ENCODE assay signal across 12 cellular contexts in the genomic region with DNA sequence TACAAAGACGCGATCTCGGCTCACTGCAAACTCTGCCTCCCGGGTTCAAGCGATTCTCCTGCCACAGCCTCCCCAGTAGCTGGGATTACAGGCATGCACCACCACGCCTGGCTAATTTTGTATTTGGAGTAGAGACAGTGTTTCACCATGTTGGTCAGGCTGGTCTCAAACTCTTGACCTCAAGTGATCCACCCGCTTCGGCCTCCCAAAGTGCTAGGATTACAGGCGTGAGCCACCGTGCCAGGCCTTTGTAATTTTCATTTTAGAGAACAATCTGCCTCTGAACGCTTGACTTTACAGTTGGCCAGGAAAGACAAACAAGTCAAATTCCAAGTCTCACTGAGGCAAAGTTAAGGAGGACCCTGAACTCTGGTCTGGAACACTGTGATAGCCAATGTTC. TPM values are rescaled to one million over a fixed set of nuclear protein-coding genes. Genes with fewer than 3 reads are reported as not detected.
DNase-seq lines count a peak whose midpoint lies in the region; ATAC-seq, FAIRE-seq and TF ChIP-seq lines count a peak whose summit lies in the region.
"Not testable (repeated sequence)": the region's sequence is repeated elsewhere in the genome, so short reads cannot be mapped to it uniquely, and the experiment has no call there.
"Had no signal": no experiment of that assay in that cellular context is flagged by ENCODE, and none has a peak within 500 bp of the region (broad histone marks: within the 10 kb centered on the region; RNA-seq: fewer than 3 reads in every experiment).

No MANE protein-coding gene starts in this region.

- POLR2A ChIA-PET in HepG2 (lab: Yijun Ruan, JAX), result interaction anchor here (0.8 to 1.3 kb wide), 2 partner anchors 12 to 21 kb away, joined by 3 to 6 read pairs; no protein-coding TSS in a partner anchor

- TF ChIP-seq POLR2A in HepG2 (IDR thresholded peaks at IDR 0.05; ENCODE audit: insufficient read depth in 1 of 2, low read depth in 2 of 2, low read length in 2 of 2); tibial nerve (IDR thresholded peaks at IDR 0.05): not testable (repeated sequence)

- not testable (repeated sequence) for H3K4me3 ChIP-seq in HepG2 (replicated peaks in 1 of 3; ENCODE audit: insufficient read depth in 1 of 3, low read depth in 2 of 3, low read length in 3 of 3); tibial nerve; upper lobe of right lung

- H3K36me3 ChIP-seq in HepG2 (replicated peaks in 1 of 2; ENCODE audit: control insufficient read depth in 1 of 2, insufficient read depth in 2 of 2, low read length in 2 of 2); tibial nerve; upper lobe of right lung: not testable (repeated sequence)

- intact Hi-C loops in cardiac septum (cut with DNase I) (loop anchor here (5.0 kb wide), 2 partner anchors 174 to 459 kb away; a partner anchor contains a TSS), HepG2 (cut with micrococcal nuclease; ENCODE audit: unreplicated experiment) (loop anchor here (5.0 kb wide), 2 partner anchors 174 to 654 kb away; a partner anchor contains a TSS), sciatic nerve (cut with DNase I) (loop anchor here (2.0 to 10.0 kb wide), 2 partner anchors 53 to 173 kb away; a partner anchor contains a TSS)
- intact Hi-C loops in upper lobe of right lung (cut with DNase I), result not testable (repeated sequence)

- H3K4me2 ChIP-seq in HepG2 (ENCODE audit: low read depth, low read length), result peak overlapping the region; percentile 36; the same call in 1 of the 2 replicates

- not testable (repeated sequence) for H3K27ac ChIP-seq in HepG2 (ENCODE audit: extremely low read length, insufficient read depth, low read length); upper lobe of right lung
- H3K27ac ChIP-seq in tibial nerve, result peak overlapping the region in 3 of 4 donors; percentile 6 to 80 (median 15)

- ATAC-seq in HepG2, sciatic nerve, upper lobe of right lung: not testable (repeated sequence)

- not testable (repeated sequence) for TF ChIP-seq RAD21 in HepG2 (CRISPR knock-in tag; IDR thresholded peaks at IDR 0.05)

- TF ChIP-seq CTCF in HepG2 (CRISPR knock-in tag; IDR thresholded peaks at IDR 0.05); tibial nerve (IDR thresholded peaks at IDR 0.05); upper lobe of right lung (IDR thresholded peaks at IDR 0.05): not testable (repeated sequence)

- CTCF ChIA-PET in HepG2 (lab: Yijun Ruan, JAX; ENCODE audit: low intra/inter-chr PET ratio, low total read pairs), result not testable (repeated sequence)

- H4K20me1 ChIP-seq in HepG2 (ENCODE audit: insufficient read depth, low read length), result not testable (repeated sequence)

- TF ChIP-seq EP300 in HepG2 (IDR thresholded peaks at IDR 0.05; ENCODE audit: low read depth in 2 of 2, low read length in 2 of 2); HepG2 (CRISPR knock-in tag; IDR thresholded peaks at IDR 0.05; ENCODE audit: borderline replicate concordance); tibial nerve (IDR thresholded peaks at IDR 0.05): not testable (repeated sequence)

- in situ Hi-C loops in HepG2 (cut with HindIII; ENCODE audit: extremely low pct_ligation_motif_present, low pct_unique_long_range_greater_than_20kb), result loop anchor here (10.0 to 25.0 kb wide), 2 partner anchors 174 to 467 kb away; a partner anchor contains a TSS

- not testable (repeated sequence) for H3K27me3 ChIP-seq in HepG2 (ENCODE audit: control insufficient read depth in 1 of 2, insufficient read depth in 2 of 2, low read length in 2 of 2); tibial nerve; upper lobe of right lung

- not testable (repeated sequence) for H3K9ac ChIP-seq in HepG2 (ENCODE audit: insufficient read depth, low read depth, low read length)

- 61% methylated on average over 9 of the region's 11 CpGs for WGBS in HepG2 (ENCODE audit: low lambda C conversion rate)
- WGBS in tibial nerve, 2 donors, result 73 to 85% methylated on average over 11 of the region's 11 CpGs

- DNase-seq in cardiac septum (ENCODE audit: low spot score) (peak; percentile 64), sciatic nerve (ENCODE audit: low spot score) (peak; percentile 1), upper lobe of right lung (peak; percentile 10)
- DNase-seq in HepG2 (ENCODE audit: low spot score); tibial nerve (ENCODE audit: low spot score in 2 of 2): not testable (repeated sequence)

- H3K9me3 ChIP-seq in HepG2 (ENCODE audit: low read length); tibial nerve; upper lobe of right lung: not testable (repeated sequence)

- H2AFZ ChIP-seq in HepG2 (ENCODE audit: low read length), result not testable (repeated sequence)

- not testable (repeated sequence) for FAIRE-seq in HepG2 (lab: Jason Lieb, UNC)

- not testable (repeated sequence) for H3K79me2 ChIP-seq in HepG2 (ENCODE audit: insufficient read depth, low read length)

- BruUV-seq in HepG2 (replicated peaks; lab: Mats Ljungman, UMichigan), result not testable (repeated sequence)

- H3K4me1 ChIP-seq in HepG2 (ENCODE audit: insufficient read depth, low read length) (peaks cover 51% of the 10 kb centered on the region), tibial nerve (peaks cover 0 to 63% (median 4%) of the 10 kb centered on the region in 4 donors)
- not testable (repeated sequence) for H3K4me1 ChIP-seq in upper lobe of right lung

RNA-seq across cellular contexts. Expression of a gene that starts 4.8 kb away (rescaled TPM):
- total RNA-seq in cardiac septum (0.35 TPM), HepG2 (2016; rRNA removed; fragmentation: Illumina TruSeq; extraction: Trizol) (0.18 and 0.60 TPM in 2 replicates), sciatic nerve (31.2 TPM), tibial nerve (10 to 100 TPM in 2 of 4 donors, 1 to 10 TPM in 2; 6.6 to 13.4 (median 9.9) TPM), upper lobe of right lung (0.64 TPM)
- 1.0 and 1.3 TPM in 2 replicates for total RNA-seq in HepG2 (2016; cell fraction: cytosol; rRNA removed; fragmentation: Illumina TruSeq; extraction: Trizol; ENCODE audit: low read depth)
- total RNA-seq in HepG2 (2016; cell fraction: insoluble cytoplasmic fraction; rRNA removed; fragmentation: Illumina TruSeq; extraction: Trizol), result 0.36 and 0.52 TPM in 2 replicates
- 0.45 and 0.46 TPM in 2 replicates for total RNA-seq in HepG2 (2016; cell fraction: membrane; rRNA removed; fragmentation: Illumina TruSeq; extraction: Trizol)
- 1.3 and 2.2 TPM in 2 replicates for total RNA-seq in HepG2 (2016; cell fraction: nucleus; rRNA removed; fragmentation: Illumina TruSeq; extraction: Trizol)
- 1.5 and 1.7 TPM in 2 replicates for polyA plus RNA-seq in HepG2 (2011; rRNA removed)
- polyA plus RNA-seq in HepG2 (2011; cell fraction: cytosol; rRNA removed), result 0.90 and 1.3 TPM in 2 replicates
- polyA plus RNA-seq in HepG2 (2011; cell fraction: nucleus; rRNA removed), result 5.9 and 6.6 TPM in 2 replicates
- polyA plus RNA-seq in HepG2 (2012), result 1.0 and 1.1 TPM in 2 replicates
- 0.27 and 0.43 TPM in 2 replicates for polyA plus RNA-seq in HepG2 (2016; cell fraction: cytosol; fragmentation: Illumina TruSeq; extraction: Trizol; ENCODE audit: low read depth)
- polyA plus RNA-seq in HepG2 (2016; cell fraction: insoluble cytoplasmic fraction; fragmentation: Illumina TruSeq; extraction: Trizol; ENCODE audit: low read depth), result 0.28 and 0.33 TPM in 2 replicates
- 0.42 and 0.57 TPM in 2 replicates for polyA plus RNA-seq in HepG2 (2016; cell fraction: membrane; fragmentation: Illumina TruSeq; extraction: Trizol; ENCODE audit: low read depth)
- polyA plus RNA-seq in HepG2 (2016; cell fraction: nucleus; fragmentation: Illumina TruSeq; extraction: Trizol; ENCODE audit: insufficient read depth, low read depth), result 2.9 and 3.2 TPM in 2 replicates
- 0.26 and 1.5 TPM in 2 replicates for polyA minus RNA-seq in HepG2 (2011; rRNA and poly(A)+ RNA removed; ENCODE audit: low replicate concordance)
- 2.2 and 2.5 TPM in 2 replicates for polyA minus RNA-seq in HepG2 (2011; cell fraction: cytosol; rRNA and poly(A)+ RNA removed)
- 1.2 and 1.3 TPM in 2 replicates for polyA minus RNA-seq in HepG2 (2011; cell fraction: nucleus; rRNA and poly(A)+ RNA removed)
- total RNA-seq: A172 had no signal
- polyA plus RNA-seq: CD8-positive, alpha-beta memory T cell had no signal

RNA-seq across cellular contexts. Expression of a gene that starts 30.0 kb away (rescaled TPM):
- total RNA-seq in cardiac septum, result 4.4 TPM
- total RNA-seq in HepG2 (2016; rRNA removed; fragmentation: Illumina TruSeq; extraction: Trizol), result 1.0 and 2.7 TPM in 2 replicates
- total RNA-seq in HepG2 (2016; cell fraction: cytosol; rRNA removed; fragmentation: Illumina TruSeq; extraction: Trizol; ENCODE audit: low read depth), result 0.51 and 0.97 TPM in 2 replicates
- total RNA-seq in HepG2 (2016; cell fraction: insoluble cytoplasmic fraction; rRNA removed; fragmentation: Illumina TruSeq; extraction: Trizol), result 0.62 and 3.0 TPM in 2 replicates
- 0.87 and 1.1 TPM in 2 replicates for total RNA-seq in HepG2 (2016; cell fraction: membrane; rRNA removed; fragmentation: Illumina TruSeq; extraction: Trizol)
- total RNA-seq in HepG2 (2016; cell fraction: nucleus; rRNA removed; fragmentation: Illumina TruSeq; extraction: Trizol), result 3.1 and 5.3 TPM in 2 replicates
- polyA plus RNA-seq in HepG2 (2011; rRNA removed), result 6.7 and 8.8 TPM in 2 replicates
- polyA plus RNA-seq in HepG2 (2011; cell fraction: cytosol; rRNA removed), result 1.8 and 2.0 TPM in 2 replicates
- 38.3 and 42.2 TPM in 2 replicates for polyA plus RNA-seq in HepG2 (2011; cell fraction: nucleus; rRNA removed)
- 2.6 and 2.7 TPM in 2 replicates for polyA plus RNA-seq in HepG2 (2012)
- 0.37 and 0.49 TPM in 2 replicates for polyA plus RNA-seq in HepG2 (2016; cell fraction: cytosol; fragmentation: Illumina TruSeq; extraction: Trizol; ENCODE audit: low read depth)
- 0.70 and 1.9 TPM in 2 replicates for polyA plus RNA-seq in HepG2 (2016; cell fraction: insoluble cytoplasmic fraction; fragmentation: Illumina TruSeq; extraction: Trizol; ENCODE audit: low read depth)
- 0.30 and 0.79 TPM in 2 replicates for polyA plus RNA-seq in HepG2 (2016; cell fraction: membrane; fragmentation: Illumina TruSeq; extraction: Trizol; ENCODE audit: low read depth)
- 10.8 and 15.7 TPM in 2 replicates for polyA plus RNA-seq in HepG2 (2016; cell fraction: nucleus; fragmentation: Illumina TruSeq; extraction: Trizol; ENCODE audit: insufficient read depth, low read depth)
- polyA minus RNA-seq in HepG2 (2011; rRNA and poly(A)+ RNA removed; ENCODE audit: low replicate concordance), result 1.2 and 11.3 TPM in 2 replicates
- polyA minus RNA-seq in HepG2 (2011; cell fraction: cytosol; rRNA and poly(A)+ RNA removed), result 1.8 and 2.0 TPM in 2 replicates
- 12.0 and 16.5 TPM in 2 replicates for polyA minus RNA-seq in HepG2 (2011; cell fraction: nucleus; rRNA and poly(A)+ RNA removed)
- 35.0 TPM for total RNA-seq in sciatic nerve
- 10 to 100 TPM; 14.9 to 50.0 (median 25.5) TPM for total RNA-seq in tibial nerve
- total RNA-seq in upper lobe of right lung, result 9.2 TPM

RNA-seq across cellular contexts. Expression of a gene that starts 31.1 kb away (rescaled TPM):
- not detected for total RNA-seq in cardiac septum
- total RNA-seq in HepG2 (2016; rRNA removed; fragmentation: Illumina TruSeq; extraction: Trizol), result 0.77 TPM in 1 of 2 replicates, not detected in the other
- total RNA-seq in HepG2 (2016; cell fraction: cytosol; rRNA removed; fragmentation: Illumina TruSeq; extraction: Trizol; ENCODE audit: low read depth), result 0.91 and 2.1 TPM in 2 replicates
- 0.93 TPM in 1 of 2 replicates, not detected in the other for total RNA-seq in HepG2 (2016; cell fraction: insoluble cytoplasmic fraction; rRNA removed; fragmentation: Illumina TruSeq; extraction: Trizol)
- 2.0 and 2.1 TPM in 2 replicates for total RNA-seq in HepG2 (2016; cell fraction: membrane; rRNA removed; fragmentation: Illumina TruSeq; extraction: Trizol)
- 0.91 and 2.1 TPM in 2 replicates for total RNA-seq in HepG2 (2016; cell fraction: nucleus; rRNA removed; fragmentation: Illumina TruSeq; extraction: Trizol)
- not detected in 2 replicates for polyA plus RNA-seq in HepG2 (2011; rRNA removed)
- polyA plus RNA-seq in HepG2 (2011; cell fraction: cytosol; rRNA removed), result 0.25 TPM in 1 of 2 replicates, not detected in the other
- 0.55 and 1.4 TPM in 2 replicates for polyA plus RNA-seq in HepG2 (2011; cell fraction: nucleus; rRNA removed)
- polyA plus RNA-seq in HepG2 (2012), result not detected in 2 replicates
- polyA plus RNA-seq in HepG2 (2016; cell fraction: cytosol; fragmentation: Illumina TruSeq; extraction: Trizol; ENCODE audit: low read depth), result not detected in 2 replicates
- not detected in 2 replicates for polyA plus RNA-seq in HepG2 (2016; cell fraction: insoluble cytoplasmic fraction; fragmentation: Illumina TruSeq; extraction: Trizol; ENCODE audit: low read depth)
- not detected in 2 replicates for polyA plus RNA-seq in HepG2 (2016; cell fraction: membrane; fragmentation: Illumina TruSeq; extraction: Trizol; ENCODE audit: low read depth)
- polyA plus RNA-seq in HepG2 (2016; cell fraction: nucleus; fragmentation: Illumina TruSeq; extraction: Trizol; ENCODE audit: insufficient read depth, low read depth), result not detected in 2 replicates
- polyA minus RNA-seq in HepG2 (2011; rRNA and poly(A)+ RNA removed; ENCODE audit: low replicate concordance), result 3.7 TPM in 1 of 2 replicates, not detected in the other
- 0.88 TPM in 1 of 2 replicates, not detected in the other for polyA minus RNA-seq in HepG2 (2011; cell fraction: cytosol; rRNA and poly(A)+ RNA removed)
- 3.4 and 10.9 TPM in 2 replicates for polyA minus RNA-seq in HepG2 (2011; cell fraction: nucleus; rRNA and poly(A)+ RNA removed)
- total RNA-seq in sciatic nerve, result 0.49 TPM
- total RNA-seq in tibial nerve, result 1 to 10 TPM in 2 of 4 donors, not detected in 2; 2.5 to 3.3 TPM
- not detected for total RNA-seq in upper lobe of right lung
- total RNA-seq: A172, Caco-2, Daoy had no signal
- polyA plus RNA-seq: AG04450; CD8-positive, alpha-beta memory T cell had no signal

RNA-seq across cellular contexts. Expression of a gene that starts 38.1 kb away (rescaled TPM):
- total RNA-seq in cardiac septum (8.4 TPM), HepG2 (2016; rRNA removed; fragmentation: Illumina TruSeq; extraction: Trizol) (4.5 and 9.8 TPM in 2 replicates), sciatic nerve (26.1 TPM), tibial nerve (10 to 100 TPM; 10.6 to 29.3 (median 26.3) TPM), upper lobe of right lung (38.8 TPM)
- 10.4 and 10.6 TPM in 2 replicates for total RNA-seq in HepG2 (2016; cell fraction: cytosol; rRNA removed; fragmentation: Illumina TruSeq; extraction: Trizol; ENCODE audit: low read depth)
- 3.0 and 11.4 TPM in 2 replicates for total RNA-seq in HepG2 (2016; cell fraction: insoluble cytoplasmic fraction; rRNA removed; fragmentation: Illumina TruSeq; extraction: Trizol)
- total RNA-seq in HepG2 (2016; cell fraction: membrane; rRNA removed; fragmentation: Illumina TruSeq; extraction: Trizol), result 7.7 and 8.3 TPM in 2 replicates
- total RNA-seq in HepG2 (2016; cell fraction: nucleus; rRNA removed; fragmentation: Illumina TruSeq; extraction: Trizol), result 14.5 and 18.3 TPM in 2 replicates
- 16.9 and 23.4 TPM in 2 replicates for polyA plus RNA-seq in HepG2 (2011; rRNA removed)
- polyA plus RNA-seq in HepG2 (2011; cell fraction: cytosol; rRNA removed), result 7.7 and 8.3 TPM in 2 replicates
- 101 and 106 TPM in 2 replicates for polyA plus RNA-seq in HepG2 (2011; cell fraction: nucleus; rRNA removed)
- polyA plus RNA-seq in HepG2 (2012), result 4.3 and 8.5 TPM in 2 replicates
- 2.2 and 2.4 TPM in 2 replicates for polyA plus RNA-seq in HepG2 (2016; cell fraction: cytosol; fragmentation: Illumina TruSeq; extraction: Trizol; ENCODE audit: low read depth)
- polyA plus RNA-seq in HepG2 (2016; cell fraction: insoluble cytoplasmic fraction; fragmentation: Illumina TruSeq; extraction: Trizol; ENCODE audit: low read depth), result 5.2 and 6.6 TPM in 2 replicates
- polyA plus RNA-seq in HepG2 (2016; cell fraction: membrane; fragmentation: Illumina TruSeq; extraction: Trizol; ENCODE audit: low read depth), result 3.1 and 3.6 TPM in 2 replicates
- 41.8 and 43.4 TPM in 2 replicates for polyA plus RNA-seq in HepG2 (2016; cell fraction: nucleus; fragmentation: Illumina TruSeq; extraction: Trizol; ENCODE audit: insufficient read depth, low read depth)
- 10.1 and 27.4 TPM in 2 replicates for polyA minus RNA-seq in HepG2 (2011; rRNA and poly(A)+ RNA removed; ENCODE audit: low replicate concordance)
- 5.1 and 11.4 TPM in 2 replicates for polyA minus RNA-seq in HepG2 (2011; cell fraction: cytosol; rRNA and poly(A)+ RNA removed)
- polyA minus RNA-seq in HepG2 (2011; cell fraction: nucleus; rRNA and poly(A)+ RNA removed), result 37.5 and 48.6 TPM in 2 replicates

RNA-seq across cellular contexts. Expression of a gene that starts 50.3 kb away (rescaled TPM):
- 0.11 TPM for total RNA-seq in cardiac septum
- 1.4 TPM in 2 replicates for total RNA-seq in HepG2 (2016; rRNA removed; fragmentation: Illumina TruSeq; extraction: Trizol)
- 0.40 and 0.62 TPM in 2 replicates for total RNA-seq in HepG2 (2016; cell fraction: cytosol; rRNA removed; fragmentation: Illumina TruSeq; extraction: Trizol; ENCODE audit: low read depth)
- total RNA-seq in HepG2 (2016; cell fraction: insoluble cytoplasmic fraction; rRNA removed; fragmentation: Illumina TruSeq; extraction: Trizol), result 1.4 and 1.5 TPM in 2 replicates
- total RNA-seq in HepG2 (2016; cell fraction: membrane; rRNA removed; fragmentation: Illumina TruSeq; extraction: Trizol), result 1.0 TPM in 2 replicates
- total RNA-seq in HepG2 (2016; cell fraction: nucleus; rRNA removed; fragmentation: Illumina TruSeq; extraction: Trizol), result 0.63 and 1.2 TPM in 2 replicates
- polyA plus RNA-seq in HepG2 (2011; rRNA removed), result 0.71 and 0.77 TPM in 2 replicates
- polyA plus RNA-seq in HepG2 (2011; cell fraction: cytosol; rRNA removed), result 0.91 and 1.0 TPM in 2 replicates
- polyA plus RNA-seq in HepG2 (2011; cell fraction: nucleus; rRNA removed), result 0.93 and 1.1 TPM in 2 replicates
- polyA plus RNA-seq in HepG2 (2012), result 1.1 and 1.4 TPM in 2 replicates
- 0.60 and 0.74 TPM in 2 replicates for polyA plus RNA-seq in HepG2 (2016; cell fraction: cytosol; fragmentation: Illumina TruSeq; extraction: Trizol; ENCODE audit: low read depth)
- 2.0 TPM in 2 replicates for polyA plus RNA-seq in HepG2 (2016; cell fraction: insoluble cytoplasmic fraction; fragmentation: Illumina TruSeq; extraction: Trizol; ENCODE audit: low read depth)
- polyA plus RNA-seq in HepG2 (2016; cell fraction: membrane; fragmentation: Illumina TruSeq; extraction: Trizol; ENCODE audit: low read depth), result 0.73 and 0.86 TPM in 2 replicates
- polyA plus RNA-seq in HepG2 (2016; cell fraction: nucleus; fragmentation: Illumina TruSeq; extraction: Trizol; ENCODE audit: insufficient read depth, low read depth), result 1.5 and 1.8 TPM in 2 replicates
- 0.26 and 0.35 TPM in 2 replicates for polyA minus RNA-seq in HepG2 (2011; rRNA and poly(A)+ RNA removed; ENCODE audit: low replicate concordance)
- polyA minus RNA-seq in HepG2 (2011; cell fraction: cytosol; rRNA and poly(A)+ RNA removed), result 0.59 and 0.62 TPM in 2 replicates
- 0.25 and 0.52 TPM in 2 replicates for polyA minus RNA-seq in HepG2 (2011; cell fraction: nucleus; rRNA and poly(A)+ RNA removed)
- 0.36 TPM for total RNA-seq in sciatic nerve
- under 1 TPM in 2 of 4 donors, not detected in 2; 0.21 to 0.98 TPM for total RNA-seq in tibial nerve
- not detected for total RNA-seq in upper lobe of right lung
- total RNA-seq: A673, Caco-2, Daoy had no signal
- polyA plus RNA-seq: CD14-positive monocyte had no signal
